8 cellular contexts compared by ENCODE assay signal in the genomic region with DNA sequence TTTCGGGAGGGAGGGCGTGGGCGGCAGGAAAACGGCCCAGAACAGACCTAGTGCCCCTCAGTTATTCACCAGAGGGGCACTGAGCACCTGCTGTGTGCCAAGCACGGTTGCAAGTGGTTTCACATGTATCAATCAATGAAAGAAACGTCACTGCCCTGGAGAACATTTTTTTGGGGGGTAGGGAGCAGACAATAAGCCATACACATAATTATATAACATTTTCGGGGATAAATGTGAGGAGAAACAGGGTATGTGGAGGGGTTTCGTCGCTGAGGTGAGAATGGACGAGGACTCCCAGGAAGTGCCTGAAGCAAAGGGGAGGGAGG. TPM values are rescaled to one million over a fixed set of nuclear protein-coding genes. Genes with fewer than 3 reads are reported as not detected.
DNase-seq lines count a peak whose midpoint lies in the region; ATAC-seq and TF ChIP-seq lines count a peak whose summit lies in the region.

No MANE protein-coding gene starts in this region.

- peak in 1 of 8 donors; percentile 8 for ATAC-seq in heart right ventricle
- no peak for ATAC-seq in right cardiac atrium
- no peak for ATAC-seq in memory B cell (ENCODE audit: low read depth)
- no peak for ATAC-seq in GM21528 (IDR thresholded peaks at IDR 0.05; ENCODE audit: low FRiP score, unreplicated experiment)

- H3K4me1 Mint-ChIP-seq in activated naive CD8-positive, alpha-beta T cell (ENCODE audit: low read depth): peaks cover 8% of the 10 kb centered on the region
- H3K4me1 Mint-ChIP-seq in memory B cell: peaks cover 4% of the 10 kb centered on the region

- peaks cover 20% of the 10 kb centered on the region for H3K36me3 Mint-ChIP-seq in activated naive CD8-positive, alpha-beta T cell
- peaks cover 14% of the 10 kb centered on the region for H3K36me3 Mint-ChIP-seq in memory B cell

- H3K9me3 ChIP-seq in heart right ventricle (peaks cover 0 to 27% (median 0%) of the 10 kb centered on the region in 11 donors), right cardiac atrium (ENCODE audit: control insufficient read depth, low read length) (no peaks in the 10 kb centered on the region), transverse colon (no peaks in the 10 kb centered on the region)

- no peak for DNase-seq in heart right ventricle
- no peak for DNase-seq in right cardiac atrium
- no peak for DNase-seq in memory B cell (ENCODE audit: low spot score in 2 of 2)
- DNase-seq in transverse colon: no peak
- DNase-seq in NCI-H187 treated with DMSO at 0.1 percent for 48 hours (lab: John Stamatoyannopoulos, UW): no peak
- DNase-seq in HK-2 (ENCODE audit: unreplicated experiment): no peak

- H3K27ac Mint-ChIP-seq in activated naive CD8-positive, alpha-beta T cell: peak overlapping the region; percentile 67
- no peak overlapping the region for H3K27ac Mint-ChIP-seq in memory B cell

- peak overlapping the region in 3 of 10 donors; percentile 55 to 94 (median 90) for H3K27ac ChIP-seq in heart right ventricle
- no peak overlapping the region for H3K27ac ChIP-seq in right cardiac atrium (ENCODE audit: low read length)
- peak overlapping the region in 2 of 4 donors; percentile 87 to 93 for H3K27ac ChIP-seq in transverse colon

- no peak for TF ChIP-seq POLR2A in transverse colon (IDR thresholded peaks at IDR 0.05)

- H3K9me3 Mint-ChIP-seq in activated naive CD8-positive, alpha-beta T cell (ENCODE audit: low read depth): no peaks in the 10 kb centered on the region
- H3K9me3 Mint-ChIP-seq in memory B cell: no peaks in the 10 kb centered on the region

- H3K4me3 ChIP-seq in heart right ventricle (peak overlapping the region in 7 of 10 donors; percentile 62 to 96 (median 91)), right cardiac atrium (ENCODE audit: low read length) (no peak overlapping the region), transverse colon (peak overlapping the region in 3 of 4 donors; percentile 63 to 98 (median 66))

- H3K27me3 Mint-ChIP-seq in activated naive CD8-positive, alpha-beta T cell: no peaks in the 10 kb centered on the region
- no peaks in the 10 kb centered on the region for H3K27me3 Mint-ChIP-seq in memory B cell

- in situ Hi-C loops in transverse colon (cut with MboI; ENCODE audit: low pct_ligation_motif_present in 1 of 4, low pct_unique_long_range_greater_than_20kb in 1 of 4, low sequenced_read_pairs in 3 of 4): loop anchor here in 2 of 4 donors (10.0 to 25.0 kb wide), 2 partner anchors 124 to 131 kb away; a partner anchor contains a TSS

- no peak for TF ChIP-seq EP300 in transverse colon (IDR thresholded peaks at IDR 0.05; ENCODE audit: low read depth)

- TF ChIP-seq CTCF in heart right ventricle (IDR thresholded peaks at IDR 0.05) (peak in 1 of 9 donors; percentile 24), transverse colon (IDR thresholded peaks at IDR 0.05) (peak in 1 of 5 experiments; percentile 5)

- H3K27me3 ChIP-seq in heart right ventricle (no peaks in the 10 kb centered on the region), right cardiac atrium (ENCODE audit: control insufficient read depth, insufficient read depth) (no peaks in the 10 kb centered on the region), transverse colon (no peaks in the 10 kb centered on the region)

- intact Hi-C loops in heart right ventricle (cut with DNase I): loop anchor here (1.0 to 10.0 kb wide), 17 partner anchors 104 to 764 kb away; a partner anchor contains a TSS
- intact Hi-C loops in right cardiac atrium (cut with DNase I): loop anchor here in 1 of 4 donors (5.0 kb wide), 1 partner anchor 331 kb away; a partner anchor contains a TSS
- intact Hi-C loops in transverse colon (cut with DNase I; ENCODE audit: low total_unique reads): loop anchor here (10.0 kb wide), 2 partner anchors 124 to 334 kb away; a partner anchor contains a TSS

- peaks cover 0 to 27% (median 21%) of the 10 kb centered on the region in 9 donors for H3K36me3 ChIP-seq in heart right ventricle
- peaks cover 0 to 13% (median 4%) of the 10 kb centered on the region in 4 donors for H3K36me3 ChIP-seq in transverse colon

- H3K4me1 ChIP-seq in heart right ventricle: peaks cover 0 to 13% (median 7%) of the 10 kb centered on the region in 9 donors
- no peaks in the 10 kb centered on the region for H3K4me1 ChIP-seq in right cardiac atrium (ENCODE audit: control insufficient read depth, insufficient read depth, low read length)
- H3K4me1 ChIP-seq in transverse colon: peaks cover 0 to 8% (median 6%) of the 10 kb centered on the region in 4 donors

- H3K4me3 Mint-ChIP-seq in activated naive CD8-positive, alpha-beta T cell: peak overlapping the region; percentile 68
- peak overlapping the region; percentile 82 for H3K4me3 Mint-ChIP-seq in memory B cell

- 34 to 37% methylated on average over 10 of the region's 10 CpGs for WGBS in heart right ventricle, 2 donors
- 33% methylated on average over 10 of the region's 10 CpGs for WGBS in right cardiac atrium
- 40 to 55% methylated on average over 6 to 10 of the region's 10 CpGs for WGBS in transverse colon (ENCODE audit: low coverage in 1 of 2), 2 donors

RNA-seq across cellular contexts. Expression of a gene that starts 0.4 kb away (rescaled TPM):
- 1 to 10 TPM; 4.3 to 8.8 (median 6.4) TPM for total RNA-seq in heart right ventricle
- 10 to 100 TPM in 1 of 2 donors, 1 to 10 TPM in 1; 5.7 to 15.5 TPM for polyA plus RNA-seq in heart right ventricle
- 1 to 10 TPM; 6.5 to 7.3 (median 6.7) TPM for total RNA-seq in right cardiac atrium
- 6.8 TPM for polyA plus RNA-seq in right cardiac atrium
- total RNA-seq in transverse colon: 10 to 100 TPM in 2 of 4 donors, 1 to 10 TPM in 2; 3.6 to 17.3 (median 8.8) TPM
